8 cellular contexts compared by ENCODE assay signal in the genomic region with DNA sequence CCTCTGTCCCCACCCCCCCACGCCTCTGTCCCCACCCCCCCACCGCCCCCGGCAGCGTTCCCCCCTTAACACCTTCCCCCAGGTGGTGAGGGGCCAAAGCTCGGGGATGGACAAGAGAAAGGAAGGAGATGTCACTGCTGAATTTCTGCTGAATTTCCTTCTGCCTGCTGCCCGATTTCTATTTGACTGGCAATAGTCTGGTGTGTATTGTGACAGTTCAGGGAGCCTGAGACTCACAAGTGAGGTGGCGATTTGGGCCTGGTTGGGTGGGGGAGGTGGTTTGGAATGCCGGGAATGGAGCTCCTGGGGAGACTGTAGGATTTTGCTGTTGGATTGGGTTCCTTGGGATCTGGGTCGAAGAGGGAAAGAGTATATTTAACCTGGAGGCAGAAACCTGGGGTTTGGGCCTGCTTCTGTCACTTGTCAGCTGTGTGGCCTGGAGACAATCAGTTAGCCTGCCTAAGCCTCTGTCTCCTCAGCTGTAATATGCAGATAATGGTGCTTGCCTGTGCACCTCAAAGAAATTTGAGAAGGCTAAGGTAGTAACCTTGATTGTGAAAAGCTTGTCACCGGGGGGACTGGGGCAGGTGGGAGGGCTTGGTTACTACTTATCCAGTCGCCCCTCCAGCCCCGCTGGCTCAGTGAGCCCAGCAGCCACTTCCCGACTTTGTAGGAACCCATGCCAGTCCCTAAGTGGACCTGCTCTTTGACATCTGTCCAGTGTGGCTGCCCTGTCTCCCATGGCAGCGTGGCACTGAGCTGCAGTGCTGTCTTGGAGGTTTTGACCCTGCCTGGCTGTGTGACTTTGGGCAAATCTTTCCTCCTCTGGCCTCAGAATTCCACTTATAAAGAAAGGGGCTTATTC. TPM values are rescaled to one million over a fixed set of nuclear protein-coding genes. Genes with fewer than 3 reads are reported as not detected.
DNase-seq lines count a peak whose midpoint lies in the region; ATAC-seq, FAIRE-seq and TF ChIP-seq lines count a peak whose summit lies in the region.

No MANE protein-coding gene starts in this region.

- H3K9me3 ChIP-seq in HUES6 (ENCODE audit: control insufficient read depth, insufficient read depth, low read depth, low read length) (no peaks in the 10 kb centered on the region), GM12878 (replicated peaks; ENCODE audit: control insufficient read depth, insufficient read depth, low read length) (no peaks in the 10 kb centered on the region)

- no peak for TF ChIP-seq RAD21 in GM12878 (IDR thresholded peaks at IDR 0.05; ENCODE audit: insufficient read depth, low read depth, low read length)

- DNase-seq in DMS53 (lab: John Stamatoyannopoulos, UW), result peak; percentile 80
- DNase-seq in GM12878 (ENCODE audit: low read depth, low spot score), result no peak
- peak; percentile 35 for DNase-seq in superior temporal gyrus (ENCODE audit: extremely low spot score)
- no peak for DNase-seq in NK-92 (lab: John Stamatoyannopoulos, UW; ENCODE audit: unreplicated experiment)
- no peak for DNase-seq in omental fat pad (ENCODE audit: low spot score)
- DNase-seq in effector CD8-positive, alpha-beta T cell (lab: John Stamatoyannopoulos, UW), result no peak

- peak overlapping the region; percentile 35; the same call in 1 of the 2 replicates for H3K27ac ChIP-seq in HUES6 (ENCODE audit: low read depth, low read length)
- H3K27ac ChIP-seq in GM12878 (ENCODE audit: control insufficient read depth, insufficient read depth), result peak overlapping the region; percentile 57
- H3K27ac ChIP-seq in layer of hippocampus (ENCODE audit: low read depth, low read length), result peak overlapping the region; percentile 83

- peaks cover 56% of the 10 kb centered on the region for H3K4me1 ChIP-seq in HUES6 (ENCODE audit: control insufficient read depth, insufficient read depth, low read length)
- H3K4me1 ChIP-seq in GM12878 (ENCODE audit: control insufficient read depth, insufficient read depth, low read length), result peaks cover 30% of the 10 kb centered on the region

- CTCF ChIA-PET in GM12878 (lab: Yijun Ruan, JAX), result interaction anchor here (0.7 to 21.5 kb wide), 6 partner anchors 11 to 228 kb away, joined by 3 to 1294 read pairs (median 4); a partner anchor contains a TSS

- SMC1A ChIA-PET in GM12878 (lab: Charles Lee; ENCODE audit: uncharacterized antibody, unreplicated experiment), result interaction anchor here (1.6 to 23.8 kb wide), 3 partner anchors 10 to 43 kb away, joined by 3 to 874 read pairs (median 24); a partner anchor contains a TSS

- H3K9ac ChIP-seq in HUES6 (ENCODE audit: low read length), result peak overlapping the region; percentile 67
- peak overlapping the region; percentile 66 for H3K9ac ChIP-seq in GM12878 (ENCODE audit: control insufficient read depth, insufficient read depth, low read length)

- intact Hi-C loops in GM12878 (cut with micrococcal nuclease; ENCODE audit: unreplicated experiment), result no loop called here

- POLR2A ChIA-PET in GM12878 (lab: Charles Lee), result interaction anchor here (0.9 to 6.1 kb wide), 7 partner anchors 9 to 900 kb away, joined by 3 to 128 read pairs (median 9); a partner anchor contains a TSS

- peak overlapping the region; percentile 46 for H3K4me3 ChIP-seq in HUES6 (ENCODE audit: low read depth, low read length)
- peak overlapping the region; percentile 45; the same call in 1 of the 2 replicates for H3K4me3 ChIP-seq in GM12878

- no peak for TF ChIP-seq POLR2A in GM12878 (IDR thresholded peaks at IDR 0.05; ENCODE audit: low read depth, low read length)

- H4K20me1 ChIP-seq in GM12878 (ENCODE audit: control insufficient read depth, insufficient read depth), result no peaks in the 10 kb centered on the region

- FAIRE-seq in GM12878 (lab: Jason Lieb, UNC), result no peak

- WGBS in GM12878 (ENCODE audit: insufficient coverage, insufficient replicate concordance, low lambda C conversion rate, missing lambda C conversion rate), result 67% methylated on average over 10 of the region's 14 CpGs

- RAD21 ChIA-PET in GM12878 (lab: Charles Lee; ENCODE audit: unreplicated experiment), result interaction anchor here (0.9 to 22.4 kb wide), 4 partner anchors 10 to 118 kb away, joined by 3 to 695 read pairs (median 14); a partner anchor contains a TSS

- H3K79me2 ChIP-seq in GM12878 (ENCODE audit: control insufficient read depth, insufficient read depth, low read length), result no peaks in the 10 kb centered on the region

- no peaks in the 10 kb centered on the region for H3K27me3 ChIP-seq in HUES6 (ENCODE audit: control insufficient read depth, insufficient read depth, low read length)
- no peaks in the 10 kb centered on the region for H3K27me3 ChIP-seq in GM12878 (replicated peaks in 1 of 2; ENCODE audit: control insufficient read depth in 2 of 2, insufficient read depth in 2 of 2, low read length in 1 of 2)
- no peaks in the 10 kb centered on the region for H3K27me3 ChIP-seq in layer of hippocampus (ENCODE audit: control insufficient read depth, insufficient read depth, low read length)

- no peak for TF ChIP-seq CTCF in GM12878 (IDR thresholded peaks at IDR 0.05 in 2 of 3, conservative IDR thresholded peaks at IDR 0.05 in 1 of 3; ENCODE audit: control insufficient read depth in 2 of 3, extremely low read depth in 1 of 3, insufficient read depth in 1 of 3, low read depth in 3 of 3, low read length in 3 of 3)
- TF ChIP-seq CTCF in omental fat pad (IDR thresholded peaks at IDR 0.05), result no peak

- TSS peak; percentile 96 for BruUV-seq in GM12878 (replicated peaks; lab: Mats Ljungman, UMichigan)

- H3K36me3 ChIP-seq in HUES6 (ENCODE audit: control insufficient read depth, insufficient read depth, low read length) (no peaks in the 10 kb centered on the region), GM12878 (ENCODE audit: control insufficient read depth in 2 of 2, insufficient read depth in 2 of 2, low read length in 1 of 2) (no peaks in the 10 kb centered on the region)

- ATAC-seq in GM12878, result peak; percentile 38
- no peak for ATAC-seq in omental fat pad (ENCODE audit: low FRiP score)

- in situ Hi-C loops in GM12878 (cut with MboI), result no loop called here

- H3K4me2 ChIP-seq in GM12878 (ENCODE audit: control insufficient read depth, insufficient read depth), result peak overlapping the region; percentile 89

- TF ChIP-seq EP300 in GM12878 (IDR thresholded peaks at IDR 0.05; ENCODE audit: borderline replicate concordance in 1 of 2, control insufficient read depth in 1 of 2, low read depth in 2 of 2, low read length in 2 of 2), result no peak

- H2AFZ ChIP-seq in GM12878 (ENCODE audit: control insufficient read depth, low read depth, low read length), result peak overlapping the region; percentile 86

RNA-seq across cellular contexts. Expression of a gene that starts 7.7 kb away (rescaled TPM):
- total RNA-seq in GM12878 (2013; cell fraction: nucleolus; rRNA removed), result 58.3 and 77.1 TPM in 2 replicates
- total RNA-seq in GM12878 (2014; rRNA removed) (130 and 136 TPM in 2 replicates), GM12878 (2014; rRNA removed; fragmentation: Illumina TruSeq; extraction: Trizol) (31.6 and 35.1 TPM in 2 replicates), GM12878 (2021) (188 and 189 TPM in 2 replicates), omental fat pad (1,000 to 10,000 TPM in 1 of 4 donors, 100 to 1,000 TPM in 3; 288 to 1,820 (median 589) TPM)
- polyA plus RNA-seq in GM12878 (2011; ENCODE audit: low read depth), result 30.2 TPM
- polyA plus RNA-seq in GM12878 (2011; rRNA removed) (37.3 and 52.9 TPM in 2 replicates), GM12878 (2014; fragmentation: Illumina TruSeq; extraction: Trizol) (9.6 and 30.1 TPM in 2 replicates), GM12878 (2014; fragmentation: Nextera tagmentation; extraction: Ambion mirVana) (1 to 10 TPM in 1 of 2 experiments, under 1 TPM in 1; 0.42 to 6.0 TPM), GM12878 (2014; rRNA removed) (101 and 109 TPM in 2 replicates), GM12878 (2016; fragmentation: Nextera tagmentation; extraction: Ambion mirVana) (100 to 1,000 TPM; 320 to 334 TPM)
- polyA plus RNA-seq in GM12878 (2011; cell fraction: cytosol; rRNA removed), result 76.4 and 82.6 TPM in 2 replicates
- polyA plus RNA-seq in GM12878 (2011; cell fraction: nucleus; rRNA removed), result 164 and 324 TPM in 2 replicates
- polyA plus RNA-seq in GM12878 (2012), result 32.4 and 54.8 TPM in 2 replicates
- polyA minus RNA-seq in GM12878 (2011; rRNA and poly(A)+ RNA removed), result 42.8 and 77.1 TPM in 2 replicates
- polyA minus RNA-seq in GM12878 (2011; cell fraction: cytosol; rRNA and poly(A)+ RNA removed), result 30.6 and 41.6 TPM in 2 replicates
- 32.8 and 46.7 TPM in 2 replicates for polyA minus RNA-seq in GM12878 (2011; cell fraction: nucleus; rRNA and poly(A)+ RNA removed)

RNA-seq across cellular contexts. Expression of a gene that starts 24.6 kb away (rescaled TPM):
- total RNA-seq in GM12878 (2013; cell fraction: nucleolus; rRNA removed), result 6.4 and 6.6 TPM in 2 replicates
- total RNA-seq in GM12878 (2014; rRNA removed), result 1.6 and 2.1 TPM in 2 replicates
- 1.6 and 1.8 TPM in 2 replicates for total RNA-seq in GM12878 (2014; rRNA removed; fragmentation: Illumina TruSeq; extraction: Trizol)
- total RNA-seq in GM12878 (2021), result 5.1 and 5.9 TPM in 2 replicates
- 0.37 TPM for polyA plus RNA-seq in GM12878 (2011; ENCODE audit: low read depth)
- polyA plus RNA-seq in GM12878 (2011; rRNA removed), result 2.3 and 2.8 TPM in 2 replicates
- polyA plus RNA-seq in GM12878 (2011; cell fraction: cytosol; rRNA removed), result 5.1 and 5.8 TPM in 2 replicates
- 7.3 and 9.3 TPM in 2 replicates for polyA plus RNA-seq in GM12878 (2011; cell fraction: nucleus; rRNA removed)
- 0.89 and 1.00 TPM in 2 replicates for polyA plus RNA-seq in GM12878 (2012)
- 3.2 and 4.0 TPM in 2 replicates for polyA plus RNA-seq in GM12878 (2014; fragmentation: Illumina TruSeq; extraction: Trizol)
- polyA plus RNA-seq in GM12878 (2014; fragmentation: Nextera tagmentation; extraction: Ambion mirVana), result under 1 TPM; 0.11 to 0.27 TPM
- 3.2 and 3.3 TPM in 2 replicates for polyA plus RNA-seq in GM12878 (2014; rRNA removed)
- under 1 TPM; 0.48 to 0.49 TPM for polyA plus RNA-seq in GM12878 (2016; fragmentation: Nextera tagmentation; extraction: Ambion mirVana)
- polyA minus RNA-seq in GM12878 (2011; rRNA and poly(A)+ RNA removed), result 3.7 and 6.0 TPM in 2 replicates
- polyA minus RNA-seq in GM12878 (2011; cell fraction: cytosol; rRNA and poly(A)+ RNA removed), result 4.8 and 6.2 TPM in 2 replicates
- polyA minus RNA-seq in GM12878 (2011; cell fraction: nucleus; rRNA and poly(A)+ RNA removed), result 3.5 and 5.5 TPM in 2 replicates
- under 1 TPM; 0.56 to 0.96 (median 0.66) TPM for total RNA-seq in omental fat pad

RNA-seq across cellular contexts. Expression of a gene that starts 45.9 kb away (rescaled TPM):
- not detected in 2 replicates for total RNA-seq in GM12878 (2013; cell fraction: nucleolus; rRNA removed)
- total RNA-seq in GM12878 (2014; rRNA removed), result not detected in 2 replicates
- not detected in 2 replicates for total RNA-seq in GM12878 (2014; rRNA removed; fragmentation: Illumina TruSeq; extraction: Trizol)
- 0.29 and 0.36 TPM in 2 replicates for total RNA-seq in GM12878 (2021)
- not detected for polyA plus RNA-seq in GM12878 (2011; ENCODE audit: low read depth)
- polyA plus RNA-seq in GM12878 (2011; rRNA removed), result 0.22 and 0.45 TPM in 2 replicates
- polyA plus RNA-seq in GM12878 (2011; cell fraction: cytosol; rRNA removed), result 0.39 and 0.52 TPM in 2 replicates
- polyA plus RNA-seq in GM12878 (2011; cell fraction: nucleus; rRNA removed), result 0.25 TPM in 2 replicates
- 0.18 TPM in 1 of 2 replicates, not detected in the other for polyA plus RNA-seq in GM12878 (2012)
- 0.16 TPM in 1 of 2 replicates, not detected in the other for polyA plus RNA-seq in GM12878 (2014; fragmentation: Illumina TruSeq; extraction: Trizol)
- not detected for polyA plus RNA-seq in GM12878 (2014; fragmentation: Nextera tagmentation; extraction: Ambion mirVana)
- 0.44 TPM in 1 of 2 replicates, not detected in the other for polyA plus RNA-seq in GM12878 (2014; rRNA removed)
- polyA plus RNA-seq in GM12878 (2016; fragmentation: Nextera tagmentation; extraction: Ambion mirVana), result not detected
- 0.22 and 1.2 TPM in 2 replicates for polyA minus RNA-seq in GM12878 (2011; rRNA and poly(A)+ RNA removed)
- polyA minus RNA-seq in GM12878 (2011; cell fraction: cytosol; rRNA and poly(A)+ RNA removed), result not detected in 2 replicates
- polyA minus RNA-seq in GM12878 (2011; cell fraction: nucleus; rRNA and poly(A)+ RNA removed), result not detected in 2 replicates
- under 1 TPM in 1 of 4 donors, not detected in 3; 0.84 TPM for total RNA-seq in omental fat pad

RNA-seq across cellular contexts. Expression of a gene that starts 46.5 kb away (rescaled TPM):
- total RNA-seq in GM12878 (2013; cell fraction: nucleolus; rRNA removed), result 64.1 and 65.1 TPM in 2 replicates
- total RNA-seq in GM12878 (2014; rRNA removed), result 24.4 and 36.5 TPM in 2 replicates
- 16.5 and 17.2 TPM in 2 replicates for total RNA-seq in GM12878 (2014; rRNA removed; fragmentation: Illumina TruSeq; extraction: Trizol)
- total RNA-seq in GM12878 (2021), result 46.3 and 52.1 TPM in 2 replicates
- 18.2 TPM for polyA plus RNA-seq in GM12878 (2011; ENCODE audit: low read depth)
- polyA plus RNA-seq in GM12878 (2011; rRNA removed), result 10.5 and 20.9 TPM in 2 replicates
- polyA plus RNA-seq in GM12878 (2011; cell fraction: cytosol; rRNA removed), result 24.1 and 29.5 TPM in 2 replicates
- polyA plus RNA-seq in GM12878 (2011; cell fraction: nucleus; rRNA removed), result 35.2 and 36.4 TPM in 2 replicates
- 25.7 and 38.9 TPM in 2 replicates for polyA plus RNA-seq in GM12878 (2012)
- polyA plus RNA-seq in GM12878 (2014; fragmentation: Illumina TruSeq; extraction: Trizol), result 25.7 and 31.2 TPM in 2 replicates
- polyA plus RNA-seq in GM12878 (2014; fragmentation: Nextera tagmentation; extraction: Ambion mirVana), result 1 to 10 TPM; 2.6 to 3.4 TPM
- polyA plus RNA-seq in GM12878 (2014; rRNA removed), result 34.4 and 38.4 TPM in 2 replicates
- 10 to 100 TPM; 60.3 to 64.2 TPM for polyA plus RNA-seq in GM12878 (2016; fragmentation: Nextera tagmentation; extraction: Ambion mirVana)
- 35.6 and 48.7 TPM in 2 replicates for polyA minus RNA-seq in GM12878 (2011; rRNA and poly(A)+ RNA removed)
- 21.6 and 23.9 TPM in 2 replicates for polyA minus RNA-seq in GM12878 (2011; cell fraction: cytosol; rRNA and poly(A)+ RNA removed)
- 25.8 and 43.8 TPM in 2 replicates for polyA minus RNA-seq in GM12878 (2011; cell fraction: nucleus; rRNA and poly(A)+ RNA removed)
- total RNA-seq in omental fat pad, result 10 to 100 TPM in 3 of 4 donors, 1 to 10 TPM in 1; 4.1 to 99.1 (median 24.6) TPM

RNA-seq across cellular contexts. Expression of a gene that starts 52.3 kb away (rescaled TPM):
- total RNA-seq in GM12878 (2013; cell fraction: nucleolus; rRNA removed), result 9.0 and 11.7 TPM in 2 replicates
- total RNA-seq in GM12878 (2014; rRNA removed) (76.3 and 90.3 TPM in 2 replicates), GM12878 (2014; rRNA removed; fragmentation: Illumina TruSeq; extraction: Trizol) (77.3 and 80.2 TPM in 2 replicates), GM12878 (2021) (73.5 and 73.9 TPM in 2 replicates), omental fat pad (10 to 100 TPM; 45.8 to 74.3 (median 65.0) TPM)
- 65.1 TPM for polyA plus RNA-seq in GM12878 (2011; ENCODE audit: low read depth)
- polyA plus RNA-seq in GM12878 (2011; rRNA removed) (37.4 and 72.0 TPM in 2 replicates), GM12878 (2014; fragmentation: Illumina TruSeq; extraction: Trizol) (34.9 and 71.9 TPM in 2 replicates), GM12878 (2014; fragmentation: Nextera tagmentation; extraction: Ambion mirVana) (100 to 1,000 TPM; 225 to 264 TPM), GM12878 (2014; rRNA removed) (104 and 123 TPM in 2 replicates), GM12878 (2016; fragmentation: Nextera tagmentation; extraction: Ambion mirVana) (100 to 1,000 TPM; 139 to 160 TPM)
- 132 and 162 TPM in 2 replicates for polyA plus RNA-seq in GM12878 (2011; cell fraction: cytosol; rRNA removed)
- 58.7 and 59.5 TPM in 2 replicates for polyA plus RNA-seq in GM12878 (2011; cell fraction: nucleus; rRNA removed)
- 58.4 and 65.5 TPM in 2 replicates for polyA plus RNA-seq in GM12878 (2012)
- 31.7 and 56.7 TPM in 2 replicates for polyA minus RNA-seq in GM12878 (2011; rRNA and poly(A)+ RNA removed)
- polyA minus RNA-seq in GM12878 (2011; cell fraction: cytosol; rRNA and poly(A)+ RNA removed), result 13.7 and 14.2 TPM in 2 replicates
- 16.6 and 17.5 TPM in 2 replicates for polyA minus RNA-seq in GM12878 (2011; cell fraction: nucleus; rRNA and poly(A)+ RNA removed)

Comparison
In these comparisons a context has a peak if more than half of its experiments do, and no peak if none do; other contexts are left out.
1. DNase-seq: peak in DMS53 (single experiment) and superior temporal gyrus (single experiment); none in GM12878 (single experiment), NK-92 (single experiment), omental fat pad (single experiment) and effector CD8-positive, alpha-beta T cell (single experiment).
2. Peak in every context shown above with its lines, with median percentiles within 50 percentile points of each other: H3K27ac ChIP-seq.